ENCODE assay signal across 1 cellular context in genomic region chr1:201760516-201760915, GRCh38.
TF ChIP-seq lines count a peak whose summit lies in the region.

No MANE protein-coding gene starts in this region.

TF ChIP-seq in HepG2, 621 proteins besides CTCF, POLR2A, EP300 and RAD21 (continued from another document):
- TF ChIP-seq DMTF1 (CRISPR knock-in tag; IDR thresholded peaks at IDR 0.05) (no peak), ZNF326 (CRISPR knock-in tag; IDR thresholded peaks at IDR 0.05; ENCODE audit: borderline replicate concordance) (no peak)
